15 cellular contexts compared by ENCODE assay signal in genomic region chr6:160456214-160456546, GRCh38.
DNase-seq lines count a peak whose midpoint lies in the region; ATAC-seq, FAIRE-seq and TF ChIP-seq lines count a peak whose summit lies in the region.
"Had no signal": no experiment of that assay in that cellular context is flagged by ENCODE, and none has a peak within 500 bp of the region (broad histone marks: within the 10 kb centered on the region; RNA-seq: fewer than 3 reads in every experiment).

No MANE protein-coding gene starts in this region.

- no peak for TF ChIP-seq EP300 in GM12878 (IDR thresholded peaks at IDR 0.05; ENCODE audit: borderline replicate concordance in 1 of 2, control insufficient read depth in 1 of 2, low read depth in 2 of 2, low read length in 2 of 2)

- H3K4me1 ChIP-seq in GM12878 (ENCODE audit: control insufficient read depth, insufficient read depth, low read length), result no peaks in the 10 kb centered on the region
- no peaks in the 10 kb centered on the region for H3K4me1 ChIP-seq in mucosa of stomach (ENCODE audit: control insufficient read depth, insufficient read depth, low read length)

- FAIRE-seq in GM12878 (lab: Jason Lieb, UNC) (no peak), RCC 7860 (lab: Jason Lieb, UNC) (no peak)
- FAIRE-seq: A204.1, small intestine had no signal

- 27% methylated on average over 3 of the region's 3 CpGs for WGBS in GM12878 (ENCODE audit: insufficient coverage, insufficient replicate concordance, low lambda C conversion rate, missing lambda C conversion rate)

- TF ChIP-seq POLR2A in GM12878 (IDR thresholded peaks at IDR 0.05; ENCODE audit: low read depth, low read length), result no peak
- no peak for TF ChIP-seq POLR2A in GM18505 (IDR thresholded peaks at IDR 0.05; ENCODE audit: borderline replicate concordance, extremely low read depth, insufficient read depth, insufficient read length)

- H3K79me2 ChIP-seq in GM12878 (ENCODE audit: control insufficient read depth, insufficient read depth, low read length), result no peaks in the 10 kb centered on the region

- peaks cover 6% of the 10 kb centered on the region for H3K27me3 Mint-ChIP-seq in activated CD8-positive, alpha-beta memory T cell treated with anti-CD3 and anti-CD28 coated beads, Interleukin-2, amount 10 ng/mL, durations not matched to agents 7 days and 5 days
- peaks cover 3% of the 10 kb centered on the region for H3K27me3 Mint-ChIP-seq in type B pancreatic cell
- H3K27me3 Mint-ChIP-seq: CD8-positive, alpha-beta memory T cell had no signal

- H2AFZ ChIP-seq in GM12878 (ENCODE audit: control insufficient read depth, low read depth, low read length), result no peak overlapping the region

- H3K27ac ChIP-seq in GM12878 (ENCODE audit: control insufficient read depth, insufficient read depth), result no peak overlapping the region

- H3K36me3 ChIP-seq in GM12878 (ENCODE audit: control insufficient read depth in 2 of 2, insufficient read depth in 2 of 2, low read length in 1 of 2) (no peaks in the 10 kb centered on the region), mucosa of stomach (ENCODE audit: control insufficient read depth, insufficient read depth, low read length) (no peaks in the 10 kb centered on the region)

- H3K9me3 ChIP-seq in GM12878 (replicated peaks; ENCODE audit: control insufficient read depth, insufficient read depth, low read length) (no peaks in the 10 kb centered on the region), mucosa of stomach (ENCODE audit: control insufficient read depth, low read length) (no peaks in the 10 kb centered on the region)
- H3K9me3 ChIP-seq: ascending aorta had no signal

- POLR2A ChIA-PET in GM12878 (lab: Charles Lee), result no interaction called here

- H3K4me1 Mint-ChIP-seq in activated CD8-positive, alpha-beta memory T cell treated with anti-CD3 and anti-CD28 coated beads, Interleukin-2, amount 10 ng/mL, durations not matched to agents 7 days and 5 days, result peaks cover 25% of the 10 kb centered on the region
- no peaks in the 10 kb centered on the region for H3K4me1 Mint-ChIP-seq in type B pancreatic cell (ENCODE audit: unreplicated experiment)

- DNase-seq in activated CD8-positive, alpha-beta memory T cell treated with anti-CD3 and anti-CD28 coated beads, Interleukin-2, amount 10 ng/mL, durations not matched to agents 7 days and 5 days, result no peak
- no peak for DNase-seq in activated CD8-positive, alpha-beta memory T cell treated with anti-CD3 and anti-CD28 coated beads for 24 hours
- DNase-seq in GM12878 (ENCODE audit: low read depth, low spot score) (no peak), type B pancreatic cell (ENCODE audit: extremely low spot score, unreplicated experiment) (no peak), RCC 7860 (ENCODE audit: low spot score) (no peak)
- DNase-seq: DMS79, NCI-H187 had no signal

- no peaks in the 10 kb centered on the region for H4K20me1 ChIP-seq in GM12878 (ENCODE audit: control insufficient read depth, insufficient read depth)

- peaks cover 9% of the 10 kb centered on the region for H3K9me3 Mint-ChIP-seq in activated CD8-positive, alpha-beta memory T cell treated with anti-CD3 and anti-CD28 coated beads, Interleukin-2, amount 10 ng/mL, durations not matched to agents 7 days and 5 days (ENCODE audit: low read depth)
- no peaks in the 10 kb centered on the region for H3K9me3 Mint-ChIP-seq in type B pancreatic cell
- H3K9me3 Mint-ChIP-seq: CD8-positive, alpha-beta memory T cell had no signal

- H3K4me3 Mint-ChIP-seq in activated CD8-positive, alpha-beta memory T cell treated with anti-CD3 and anti-CD28 coated beads, Interleukin-2, amount 10 ng/mL, durations not matched to agents 7 days and 5 days, result no peak overlapping the region
- H3K4me3 Mint-ChIP-seq in type B pancreatic cell, result no peak overlapping the region
- H3K4me3 Mint-ChIP-seq: activated naive CD4-positive, alpha-beta T cell treated with anti-CD3 and anti-CD28 coated beads, Interleukin-2, amount 10 ng/mL, durations not matched to agents 7 days and 5 days; CD8-positive, alpha-beta memory T cell had no signal

- no peak overlapping the region for H3K27ac Mint-ChIP-seq in activated CD8-positive, alpha-beta memory T cell treated with anti-CD3 and anti-CD28 coated beads, Interleukin-2, amount 10 ng/mL, durations not matched to agents 7 days and 5 days
- no peak overlapping the region for H3K27ac Mint-ChIP-seq in type B pancreatic cell
- H3K27ac Mint-ChIP-seq: activated naive CD4-positive, alpha-beta T cell treated with anti-CD3 and anti-CD28 coated beads, Interleukin-2, amount 10 ng/mL, durations not matched to agents 7 days and 5 days; CD8-positive, alpha-beta memory T cell had no signal

- no peaks in the 10 kb centered on the region; a peak in 1 of 4 replicates for H3K27me3 ChIP-seq in GM12878 (replicated peaks in 1 of 2; ENCODE audit: control insufficient read depth in 2 of 2, insufficient read depth in 2 of 2, low read length in 1 of 2)
- H3K27me3 ChIP-seq in mucosa of stomach (ENCODE audit: control insufficient read depth, insufficient read depth, low read length), result no peaks in the 10 kb centered on the region
- H3K27me3 ChIP-seq: ascending aorta had no signal

- in situ Hi-C loops in GM12878 (cut with MboI), result loop anchor here (5.0 to 25.0 kb wide), 4 partner anchors 81 to 744 kb away; no protein-coding TSS in a partner anchor

- H3K9ac ChIP-seq in GM12878 (ENCODE audit: control insufficient read depth, insufficient read depth, low read length) (no peak overlapping the region), mucosa of stomach (ENCODE audit: low read length) (peak overlapping the region; percentile 3)

- BruUV-seq in GM12878 (replicated peaks; lab: Mats Ljungman, UMichigan), result no TSS peak

- no peak overlapping the region for H3K4me2 ChIP-seq in GM12878 (ENCODE audit: control insufficient read depth, insufficient read depth)

- SMC1A ChIA-PET in GM12878 (lab: Charles Lee; ENCODE audit: uncharacterized antibody, unreplicated experiment), result interaction anchor here (1.5 to 2.2 kb wide), 6 partner anchors 23 to 765 kb away, joined by 4 to 23 read pairs (median 5); no protein-coding TSS in a partner anchor

- no peak overlapping the region for H3K4me3 ChIP-seq in GM12878
- H3K4me3 ChIP-seq in mucosa of stomach (ENCODE audit: low read length), result no peak overlapping the region

- intact Hi-C loops in GM12878 (cut with micrococcal nuclease; ENCODE audit: unreplicated experiment), result loop anchor here (1.0 to 5.0 kb wide), 3 partner anchors 79 to 589 kb away; no protein-coding TSS in a partner anchor

- H3K36me3 Mint-ChIP-seq in activated CD8-positive, alpha-beta memory T cell treated with anti-CD3 and anti-CD28 coated beads, Interleukin-2, amount 10 ng/mL, durations not matched to agents 7 days and 5 days, result peaks cover 37% of the 10 kb centered on the region
- H3K36me3 Mint-ChIP-seq in type B pancreatic cell, result no peaks in the 10 kb centered on the region

- TF ChIP-seq CTCF in GM12878 (IDR thresholded peaks at IDR 0.05 in 2 of 3, conservative IDR thresholded peaks at IDR 0.05 in 1 of 3; ENCODE audit: control insufficient read depth in 2 of 3, extremely low read depth in 1 of 3, insufficient read depth in 1 of 3, low read depth in 3 of 3, low read length in 3 of 3) (no peak), type B pancreatic cell (conservative IDR thresholded peaks at IDR 0.05) (peak; percentile 42)

- TF ChIP-seq RAD21 in GM12878 (IDR thresholded peaks at IDR 0.05; ENCODE audit: insufficient read depth, low read depth, low read length), result no peak

- ATAC-seq in activated CD8-positive, alpha-beta memory T cell treated with anti-CD3 and anti-CD28 coated beads, Interleukin-2, amount 10 ng/mL, durations not matched to agents 7 days and 5 days, result peak; percentile 30
- no peak for ATAC-seq in GM12878
- no peak for ATAC-seq in GM18505 (IDR thresholded peaks at IDR 0.05; ENCODE audit: unreplicated experiment)
- ATAC-seq in HG02763 (IDR thresholded peaks at IDR 0.05; ENCODE audit: unreplicated experiment), result no peak

- RAD21 ChIA-PET in GM12878 (lab: Charles Lee; ENCODE audit: unreplicated experiment), result interaction anchor here (1.0 to 1.7 kb wide), 7 partner anchors 9 to 762 kb away, joined by 3 to 16 read pairs (median 5); no protein-coding TSS in a partner anchor

- CTCF ChIA-PET in activated CD8-positive, alpha-beta memory T cell treated with anti-CD3 and anti-CD28 coated beads, Interleukin-2, amount 10 ng/mL, durations not matched to agents 7 days and 5 days (lab: Charles Lee), result interaction anchor here (0.6 to 4.1 kb wide), 12 partner anchors 14 to 773 kb away, joined by 3 to 31 read pairs (median 4); no protein-coding TSS in a partner anchor
- CTCF ChIA-PET in GM12878 (lab: Yijun Ruan, JAX), result interaction anchor here (1.1 to 3.1 kb wide), 9 partner anchors 43 to 593 kb away, joined by 3 to 49 read pairs (median 6); no protein-coding TSS in a partner anchor

TF ChIP-seq in GM12878, 131 proteins besides CTCF, POLR2A, EP300 and RAD21:
- TF ChIP-seq IRF3 (IDR thresholded peaks at IDR 0.05) (no peak), RUNX3 (IDR thresholded peaks at IDR 0.05; ENCODE audit: low read length) (0 out of 2 replicates have a peak, but pooled peaks have one; percentile 8)
